Comparison of ENCODE assay signal across 11 cellular contexts in genomic region chrX:151871244-151871643, GRCh38.
DNase-seq lines count a peak whose midpoint lies in the region; ATAC-seq, FAIRE-seq and TF ChIP-seq lines count a peak whose summit lies in the region.
"Had no signal": no experiment of that assay in that cellular context is flagged by ENCODE, and none has a peak within 500 bp of the region (broad histone marks: within the 10 kb centered on the region; RNA-seq: fewer than 3 reads in every experiment).

No MANE protein-coding gene starts in this region.

- TF ChIP-seq CTCF in brain microvascular endothelial cell (IDR thresholded peaks at IDR 0.05; ENCODE audit: low read depth, low read length, missing control alignments) = no peak

- H3K36me3 ChIP-seq in brain microvascular endothelial cell (replicated peaks) = no peaks in the 10 kb centered on the region

- peak overlapping the region; percentile 99 for H3K27ac ChIP-seq in brain microvascular endothelial cell
- H3K27ac ChIP-seq: KMS-11 had no signal

- no peak for ATAC-seq in HG03520 (IDR thresholded peaks at IDR 0.05; ENCODE audit: unreplicated experiment)

- FAIRE-seq in HTR-8/SVneo (lab: Jason Lieb, UNC) = no peak

- in situ Hi-C loops in brain microvascular endothelial cell (cut with HindIII; ENCODE audit: low pct_ligation_motif_present, low sequenced_read_pairs) = no loop called here

- no peak overlapping the region for H3K4me3 ChIP-seq in brain microvascular endothelial cell (ENCODE audit: low read depth, low read length)

- DNase-seq in AG08395 (ENCODE audit: low spot score) (peak; percentile 74), HTR-8/SVneo (ENCODE audit: insufficient read length, low spot score) (peak; percentile 3), brain microvascular endothelial cell (peak; percentile 92), kidney tubule cell (ENCODE audit: low spot score) (peak; percentile 68), NCI-H1092 treated with DMSO at 0.1 percent for 48 hours (lab: John Stamatoyannopoulos, UW) (no peak)
- no peak for DNase-seq in NK-92 treated with Interleukin-12 subunit alpha and Interleukin-12 subunit beta, amount 100 ng/mL, for 24 hours (lab: John Stamatoyannopoulos, UW)
- DNase-seq in activated CD4-positive, CD25-positive, alpha-beta regulatory T cell treated with anti-CD3 and anti-CD28 coated beads, Interleukin-2, amount 50 U/mL, for 72 hours = no peak
- DNase-seq: GOT3, RPMI8226 had no signal

- H3K27me3 ChIP-seq in brain microvascular endothelial cell (replicated peaks) = no peaks in the 10 kb centered on the region

Comparison
In these comparisons a context has a peak if more than half of its experiments do, and no peak if none do; other contexts are left out.
1. DNase-seq: peak in AG08395 (single experiment), HTR-8/SVneo (single experiment), brain microvascular endothelial cell (single experiment) and kidney tubule cell (single experiment); none in NK-92 treated with Interleukin-12 subunit alpha and Interleukin-12 subunit beta, amount 100 ng/mL, for 24 hours (single experiment), activated CD4-positive, CD25-positive, alpha-beta regulatory T cell treated with anti-CD3 and anti-CD28 coated beads, Interleukin-2, amount 50 U/mL, for 72 hours (single experiment) and NCI-H1092 treated with DMSO at 0.1 percent for 48 hours (single experiment).